19 cellular contexts compared by ENCODE assay signal in the genomic region with DNA sequence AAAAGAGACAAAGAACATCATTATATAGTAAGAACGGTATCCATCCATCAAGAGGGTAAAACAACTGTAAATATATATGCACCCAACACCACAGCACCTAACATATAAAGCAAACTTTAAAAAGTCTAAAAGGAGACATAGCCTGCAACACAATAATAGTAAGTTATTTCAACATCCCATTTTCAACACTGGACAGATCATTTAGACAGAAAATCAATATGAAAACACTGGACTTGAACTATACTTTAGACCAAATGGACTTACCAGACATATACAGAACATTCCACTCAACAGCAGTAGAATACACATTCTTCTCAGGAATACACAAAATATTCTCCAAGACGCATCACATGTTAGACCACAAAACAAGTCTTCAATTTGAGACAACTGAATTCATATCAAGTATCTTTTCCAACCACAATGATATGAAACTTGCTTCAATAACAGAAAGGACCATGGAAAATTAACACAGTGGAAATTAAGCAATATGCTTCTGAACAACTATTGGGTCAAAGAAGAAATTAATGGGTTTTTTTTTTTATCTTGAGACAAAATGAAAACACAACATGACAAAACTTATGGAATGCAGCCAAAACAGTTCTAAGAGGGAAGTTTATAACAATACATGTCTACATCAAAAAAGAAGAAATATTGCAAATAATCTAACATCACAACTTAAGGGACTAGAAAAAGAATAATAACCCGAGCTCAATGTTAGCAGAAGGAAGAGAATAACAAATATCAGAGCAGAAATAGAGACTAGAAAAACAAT. TPM values are rescaled to one million over a fixed set of nuclear protein-coding genes. Genes with fewer than 3 reads are reported as not detected.
DNase-seq lines count a peak whose midpoint lies in the region; ATAC-seq and TF ChIP-seq lines count a peak whose summit lies in the region.
"Had no signal": no experiment of that assay in that cellular context is flagged by ENCODE, and none has a peak within 500 bp of the region (broad histone marks: within the 10 kb centered on the region; RNA-seq: fewer than 3 reads in every experiment).

No MANE protein-coding gene starts in this region.

- no peaks in the 10 kb centered on the region for H3K4me1 ChIP-seq in smooth muscle cell (ENCODE audit: low read depth)
- H3K4me1 ChIP-seq in testis: no peaks in the 10 kb centered on the region
- peaks cover 0 to 5% (median under 1%) of the 10 kb centered on the region in 3 donors for H3K4me1 ChIP-seq in gastroesophageal sphincter
- H3K4me1 ChIP-seq: A549 had no signal

- intact Hi-C loops in activated CD8-positive, alpha-beta T cell treated with anti-CD3 and anti-CD28 coated beads for 36 hours (cut with micrococcal nuclease): no loop called here
- intact Hi-C loops in testis (cut with DNase I; ENCODE audit: low total_unique reads): no loop called here

- peaks cover 31% of the 10 kb centered on the region for H3K79me2 ChIP-seq in smooth muscle cell (ENCODE audit: low read depth)

- H3K27me3 ChIP-seq in smooth muscle cell (ENCODE audit: low read depth): no peaks in the 10 kb centered on the region
- no peaks in the 10 kb centered on the region for H3K27me3 ChIP-seq in testis
- no peaks in the 10 kb centered on the region for H3K27me3 ChIP-seq in gastroesophageal sphincter
- H3K27me3 ChIP-seq: heart right ventricle had no signal

- H3K4me3 ChIP-seq in fibroblast of villous mesenchyme (ENCODE audit: low read depth, low read length) (no peak overlapping the region), smooth muscle cell (no peak overlapping the region), testis (no peak overlapping the region), gastroesophageal sphincter (no peak overlapping the region)
- H3K4me3 ChIP-seq: A549, GM12878, heart right ventricle, thoracic aorta had no signal

- H3K4me1 Mint-ChIP-seq in activated CD8-positive, alpha-beta T cell treated with anti-CD3 and anti-CD28 coated beads for 36 hours (ENCODE audit: low read depth): peaks cover 52% of the 10 kb centered on the region
- peaks cover 6% of the 10 kb centered on the region for H3K4me1 Mint-ChIP-seq in activated CD8-positive, alpha-beta T cell treated with anti-CD3 and anti-CD28 coated beads, Interleukin-2, amount 10 ng/mL, durations not matched to agents 7 days and 5 days (ENCODE audit: low read depth)
- H3K4me1 Mint-ChIP-seq in activated naive CD8-positive, alpha-beta T cell treated with anti-CD3 and anti-CD28 coated beads, Interleukin-2, amount 50 U/mL, for 24 hours: peaks cover 44% of the 10 kb centered on the region

- H3K27me3 Mint-ChIP-seq in activated CD8-positive, alpha-beta T cell treated with anti-CD3 and anti-CD28 coated beads for 36 hours: no peaks in the 10 kb centered on the region
- H3K27me3 Mint-ChIP-seq in activated CD8-positive, alpha-beta T cell treated with anti-CD3 and anti-CD28 coated beads, Interleukin-2, amount 10 ng/mL, durations not matched to agents 7 days and 5 days (ENCODE audit: low read depth): no peaks in the 10 kb centered on the region
- no peaks in the 10 kb centered on the region for H3K27me3 Mint-ChIP-seq in activated naive CD8-positive, alpha-beta T cell treated with anti-CD3 and anti-CD28 coated beads, Interleukin-2, amount 50 U/mL, for 24 hours
- H3K27me3 Mint-ChIP-seq: activated naive CD4-positive, alpha-beta T cell treated with anti-CD3 and anti-CD28 coated beads, Interleukin-2, amount 10 ng/mL, durations not matched to agents 7 days and 5 days; CD4-positive, CD25-positive, alpha-beta regulatory T cell; IgD-negative memory B cell had no signal

- 92% methylated on average over 3 of the region's 3 CpGs for WGBS in smooth muscle cell (ENCODE audit: low lambda C conversion rate)
- 89 to 93% methylated on average over 3 of the region's 3 CpGs for WGBS in testis, 2 donors
- 77 to 96% methylated on average over 2 to 3 of the region's 3 CpGs for WGBS in gastroesophageal sphincter (ENCODE audit: low coverage in 1 of 2), 2 donors

- no peak for DNase-seq in activated CD8-positive, alpha-beta T cell treated with anti-CD3 and anti-CD28 coated beads for 36 hours
- no peak for DNase-seq in activated CD8-positive, alpha-beta T cell treated with anti-CD3 and anti-CD28 coated beads, Interleukin-2, amount 10 ng/mL, durations not matched to agents 7 days and 5 days
- DNase-seq in activated naive CD8-positive, alpha-beta T cell treated with anti-CD3 and anti-CD28 coated beads, Interleukin-2, amount 50 U/mL, for 24 hours: no peak
- DNase-seq in fibroblast of villous mesenchyme (ENCODE audit: low read depth): peak; percentile 47
- DNase-seq in smooth muscle cell (lab: John Stamatoyannopoulos, UW; ENCODE audit: unreplicated experiment): no peak
- DNase-seq in testis: no peak
- DNase-seq: activated naive CD4-positive, alpha-beta T cell treated with anti-CD3 and anti-CD28 coated beads, Interleukin-2, amount 10 ng/mL, durations not matched to agents 7 days and 5 days; caudate nucleus; CD4-positive, CD25-positive, alpha-beta regulatory T cell; heart right ventricle; left cardiac atrium; NCI-H446 treated with DMSO at 0.1 percent for 48 hours; posterior cingulate gyrus had no signal

- TF ChIP-seq EP300 in gastroesophageal sphincter (IDR thresholded peaks at IDR 0.05): no peak

- H3K9me3 ChIP-seq in smooth muscle cell (replicated peaks; ENCODE audit: low read depth) (no peaks in the 10 kb centered on the region), testis (no peaks in the 10 kb centered on the region), gastroesophageal sphincter (no peaks in the 10 kb centered on the region)
- H3K9me3 ChIP-seq: A549, thoracic aorta had no signal

- H3K36me3 Mint-ChIP-seq in activated CD8-positive, alpha-beta T cell treated with anti-CD3 and anti-CD28 coated beads for 36 hours (ENCODE audit: low read depth): peaks cover 35% of the 10 kb centered on the region
- peaks cover 36% of the 10 kb centered on the region for H3K36me3 Mint-ChIP-seq in activated CD8-positive, alpha-beta T cell treated with anti-CD3 and anti-CD28 coated beads, Interleukin-2, amount 10 ng/mL, durations not matched to agents 7 days and 5 days (ENCODE audit: low read depth)
- peaks cover 30% of the 10 kb centered on the region for H3K36me3 Mint-ChIP-seq in activated naive CD8-positive, alpha-beta T cell treated with anti-CD3 and anti-CD28 coated beads, Interleukin-2, amount 50 U/mL, for 24 hours (ENCODE audit: low read depth)

- no peak overlapping the region for H3K9ac ChIP-seq in smooth muscle cell (ENCODE audit: low read depth)

- peaks cover 6% of the 10 kb centered on the region for H4K20me1 ChIP-seq in smooth muscle cell (ENCODE audit: low read depth)

- POLR2A ChIA-PET in activated CD8-positive, alpha-beta T cell treated with anti-CD3 and anti-CD28 coated beads for 36 hours (lab: Charles Lee): no interaction called here
- POLR2A ChIA-PET in activated CD8-positive, alpha-beta T cell treated with anti-CD3 and anti-CD28 coated beads, Interleukin-2, amount 10 ng/mL, durations not matched to agents 7 days and 5 days (lab: Charles Lee): no interaction called here

- TF ChIP-seq POLR2A in testis (IDR thresholded peaks at IDR 0.05): no peak
- TF ChIP-seq POLR2A in gastroesophageal sphincter (IDR thresholded peaks at IDR 0.05): no peak

- H3K27ac ChIP-seq in smooth muscle cell (ENCODE audit: low read depth): peak overlapping the region; percentile 6
- H3K27ac ChIP-seq in testis: no peak overlapping the region
- no peak overlapping the region for H3K27ac ChIP-seq in gastroesophageal sphincter
- H3K27ac ChIP-seq: A549, heart right ventricle, thoracic aorta had no signal

- no peak overlapping the region for H3K4me3 Mint-ChIP-seq in activated CD8-positive, alpha-beta T cell treated with anti-CD3 and anti-CD28 coated beads for 36 hours
- H3K4me3 Mint-ChIP-seq in activated CD8-positive, alpha-beta T cell treated with anti-CD3 and anti-CD28 coated beads, Interleukin-2, amount 10 ng/mL, durations not matched to agents 7 days and 5 days: no peak overlapping the region
- no peak overlapping the region for H3K4me3 Mint-ChIP-seq in activated naive CD8-positive, alpha-beta T cell treated with anti-CD3 and anti-CD28 coated beads, Interleukin-2, amount 50 U/mL, for 24 hours
- H3K4me3 Mint-ChIP-seq: activated naive CD4-positive, alpha-beta T cell treated with anti-CD3 and anti-CD28 coated beads, Interleukin-2, amount 10 ng/mL, durations not matched to agents 7 days and 5 days had no signal

- no peak overlapping the region for H2AFZ ChIP-seq in smooth muscle cell (ENCODE audit: low read depth)

- H3F3A ChIP-seq in smooth muscle cell (ENCODE audit: low read depth): no peaks in the 10 kb centered on the region

- no peak overlapping the region for H3K4me2 ChIP-seq in smooth muscle cell
- H3K4me2 ChIP-seq: A549 had no signal

- no peaks in the 10 kb centered on the region for H3K36me3 ChIP-seq in smooth muscle cell (ENCODE audit: low read depth)
- no peaks in the 10 kb centered on the region for H3K36me3 ChIP-seq in testis (ENCODE audit: low read depth, missing control alignments)
- H3K36me3 ChIP-seq in gastroesophageal sphincter: no peaks in the 10 kb centered on the region
- H3K36me3 ChIP-seq: heart right ventricle, thoracic aorta had no signal

- no peak for TF ChIP-seq CTCF in activated CD8-positive, alpha-beta T cell treated with anti-CD3 and anti-CD28 coated beads for 36 hours (IDR thresholded peaks at IDR 0.05)
- TF ChIP-seq CTCF in fibroblast of villous mesenchyme (IDR thresholded peaks at IDR 0.05; ENCODE audit: insufficient read depth, low read depth, low read length) (no peak), smooth muscle cell (IDR thresholded peaks at IDR 0.05; ENCODE audit: borderline replicate concordance, insufficient read depth, poor library complexity, severe bottlenecking) (no peak), testis (IDR thresholded peaks at IDR 0.05) (no peak), gastroesophageal sphincter (IDR thresholded peaks at IDR 0.05) (no peak)

- CTCF ChIA-PET in activated CD8-positive, alpha-beta T cell treated with anti-CD3 and anti-CD28 coated beads for 36 hours (lab: Charles Lee): no interaction called here
- CTCF ChIA-PET in activated CD8-positive, alpha-beta T cell treated with anti-CD3 and anti-CD28 coated beads, Interleukin-2, amount 10 ng/mL, durations not matched to agents 7 days and 5 days (lab: Charles Lee): interaction anchor here (1.0 kb wide), 1 partner anchor 12 kb away, joined by 4 read pairs; no protein-coding TSS in a partner anchor

- ATAC-seq in activated CD8-positive, alpha-beta T cell treated with anti-CD3 and anti-CD28 coated beads for 36 hours: peak; percentile 17
- no peak for ATAC-seq in activated CD8-positive, alpha-beta T cell treated with anti-CD3 and anti-CD28 coated beads, Interleukin-2, amount 10 ng/mL, durations not matched to agents 7 days and 5 days
- peak; percentile 20 for ATAC-seq in activated naive CD8-positive, alpha-beta T cell treated with anti-CD3 and anti-CD28 coated beads, Interleukin-2, amount 50 U/mL, for 24 hours
- ATAC-seq in GM21423 (IDR thresholded peaks at IDR 0.05; ENCODE audit: unreplicated experiment): no peak
- ATAC-seq in gastroesophageal sphincter: no peak
- ATAC-seq: A549, GM12878, heart right ventricle, left cardiac atrium had no signal

- H3K9me3 Mint-ChIP-seq in activated CD8-positive, alpha-beta T cell treated with anti-CD3 and anti-CD28 coated beads for 36 hours: peaks cover 16% of the 10 kb centered on the region
- peaks cover 5% of the 10 kb centered on the region for H3K9me3 Mint-ChIP-seq in activated CD8-positive, alpha-beta T cell treated with anti-CD3 and anti-CD28 coated beads, Interleukin-2, amount 10 ng/mL, durations not matched to agents 7 days and 5 days (ENCODE audit: insufficient read depth)
- H3K9me3 Mint-ChIP-seq in activated naive CD8-positive, alpha-beta T cell treated with anti-CD3 and anti-CD28 coated beads, Interleukin-2, amount 50 U/mL, for 24 hours: peaks cover 6% of the 10 kb centered on the region

- H3K27ac Mint-ChIP-seq in activated CD8-positive, alpha-beta T cell treated with anti-CD3 and anti-CD28 coated beads for 36 hours: peak overlapping the region; percentile 40
- H3K27ac Mint-ChIP-seq in activated CD8-positive, alpha-beta T cell treated with anti-CD3 and anti-CD28 coated beads, Interleukin-2, amount 10 ng/mL, durations not matched to agents 7 days and 5 days: no peak overlapping the region
- peak overlapping the region; percentile 79 for H3K27ac Mint-ChIP-seq in activated naive CD8-positive, alpha-beta T cell treated with anti-CD3 and anti-CD28 coated beads, Interleukin-2, amount 50 U/mL, for 24 hours
- H3K27ac Mint-ChIP-seq: activated naive CD4-positive, alpha-beta T cell treated with anti-CD3 and anti-CD28 coated beads, Interleukin-2, amount 10 ng/mL, durations not matched to agents 7 days and 5 days; CD4-positive, CD25-positive, alpha-beta regulatory T cell; IgD-negative memory B cell had no signal

RNA-seq across cellular contexts. Expression of gene ASF1A, which starts 23.9 kb away (rescaled TPM):
- 10 to 100 TPM; 36.4 to 39.0 TPM for total RNA-seq in activated CD8-positive, alpha-beta T cell treated with anti-CD3 and anti-CD28 coated beads for 36 hours
- total RNA-seq in activated CD8-positive, alpha-beta T cell treated with anti-CD3 and anti-CD28 coated beads, Interleukin-2, amount 10 ng/mL, durations not matched to agents 7 days and 5 days: 10 to 100 TPM; 49.4 to 51.1 TPM
- total RNA-seq in fibroblast of villous mesenchyme: 17.4 and 23.7 TPM in 2 replicates
- 33.4 and 35.2 TPM in 2 replicates for total RNA-seq in smooth muscle cell
- 34.6 and 38.8 TPM in 2 replicates for polyA plus RNA-seq in smooth muscle cell
- total RNA-seq in testis: 10 to 100 TPM; 11.1 to 16.6 TPM
- polyA plus RNA-seq in testis (ENCODE audit: insufficient read depth, low read depth, low replicate concordance): 13.0 TPM
- 10 to 100 TPM in 3 of 4 donors, 1 to 10 TPM in 1; 10.0 to 23.3 (median 13.6) TPM for total RNA-seq in gastroesophageal sphincter

Comparison
In these comparisons a context has a peak if more than half of its experiments do, and no peak if none do; other contexts are left out.
1. ATAC-seq: peak in activated CD8-positive, alpha-beta T cell treated with anti-CD3 and anti-CD28 coated beads for 36 hours (single experiment) and activated naive CD8-positive, alpha-beta T cell treated with anti-CD3 and anti-CD28 coated beads, Interleukin-2, amount 50 U/mL, for 24 hours (single experiment); none in activated CD8-positive, alpha-beta T cell treated with anti-CD3 and anti-CD28 coated beads, Interleukin-2, amount 10 ng/mL, durations not matched to agents 7 days and 5 days (single experiment), GM21423 (single experiment) and gastroesophageal sphincter (single experiment).